ENCODE assay signal across 13 cellular contexts in the genomic region with DNA sequence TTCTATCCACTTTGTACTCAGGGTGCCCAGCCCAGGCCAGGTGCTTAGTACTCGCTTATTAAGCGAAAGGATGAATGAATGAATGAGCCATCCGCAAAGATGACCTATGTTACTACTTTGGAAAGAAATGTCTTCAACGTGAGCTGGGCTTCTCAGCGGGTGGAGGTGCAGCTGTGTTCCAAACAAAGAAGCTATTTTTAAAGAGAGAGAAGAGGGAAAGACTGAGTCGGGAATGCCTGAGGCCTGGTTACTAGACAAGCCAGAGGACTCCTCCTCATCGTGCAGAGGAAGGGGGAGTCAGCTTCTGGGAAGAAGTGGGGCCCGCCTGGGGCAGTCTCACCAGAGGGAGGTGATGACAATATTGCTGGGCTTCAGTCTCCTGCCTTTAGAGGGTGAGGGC. TPM values are rescaled to one million over a fixed set of nuclear protein-coding genes. Genes with fewer than 3 reads are reported as not detected.
A peak's percentile ranks its signal among the peaks of the same experiment; 100 is the strongest.
DNase-seq lines count a peak whose midpoint lies in the region; ATAC-seq, FAIRE-seq and TF ChIP-seq lines count a peak whose summit lies in the region.
"Had no signal": no experiment of that assay in that cellular context is flagged by ENCODE, and none has a peak within 500 bp of the region (broad histone marks: within the 10 kb centered on the region; RNA-seq: fewer than 3 reads in every experiment).

No MANE protein-coding gene starts in this region.

- peak overlapping the region; percentile 42 for H3K27ac ChIP-seq in suprapubic skin
- H3K27ac ChIP-seq in pancreas, result no peak overlapping the region
- H3K27ac ChIP-seq: right lobe of liver had no signal

- intact Hi-C loops in pancreas (cut with DNase I), result no loop called here

- H3K36me3 ChIP-seq in suprapubic skin (no peaks in the 10 kb centered on the region), pancreas (no peaks in the 10 kb centered on the region)
- H3K36me3 ChIP-seq: left lung, right lobe of liver had no signal

- no peak for TF ChIP-seq EP300 in suprapubic skin (IDR thresholded peaks at IDR 0.05)

- H3K27me3 Mint-ChIP-seq in activated naive CD4-positive, alpha-beta T cell treated with anti-CD3 and anti-CD28 coated beads, Interleukin-2, amount 50 U/mL, for 24 hours, result no peaks in the 10 kb centered on the region
- no peaks in the 10 kb centered on the region for H3K27me3 Mint-ChIP-seq in activated T-helper 17 cell treated with anti-CD3 and anti-CD28 coated beads, Interleukin-2, amount 50 U/mL, for 72 hours
- H3K27me3 Mint-ChIP-seq in mesothelial cell of epicardium (ENCODE audit: low read depth), result no peaks in the 10 kb centered on the region

- H3K4me3 Mint-ChIP-seq in activated naive CD4-positive, alpha-beta T cell treated with anti-CD3 and anti-CD28 coated beads, Interleukin-2, amount 50 U/mL, for 24 hours, result peak overlapping the region; percentile 27
- peak overlapping the region; percentile 80 for H3K4me3 Mint-ChIP-seq in activated T-helper 17 cell treated with anti-CD3 and anti-CD28 coated beads, Interleukin-2, amount 50 U/mL, for 72 hours
- no peak overlapping the region for H3K4me3 Mint-ChIP-seq in mesothelial cell of epicardium

- ATAC-seq in activated T-helper 17 cell treated with anti-CD3 and anti-CD28 coated beads, Interleukin-2, amount 50 U/mL, for 72 hours (replicated peaks), result no peak
- ATAC-seq in pancreas, result no peak
- ATAC-seq: Panc1 had no signal

- no peak for TF ChIP-seq CTCF in mesothelial cell of epicardium (IDR thresholded peaks at IDR 0.05; ENCODE audit: unreplicated experiment)
- TF ChIP-seq CTCF in suprapubic skin (IDR thresholded peaks at IDR 0.05), result no peak
- no peak for TF ChIP-seq CTCF in pancreas (IDR thresholded peaks at IDR 0.05)

- H3K9me3 Mint-ChIP-seq in activated naive CD4-positive, alpha-beta T cell treated with anti-CD3 and anti-CD28 coated beads, Interleukin-2, amount 50 U/mL, for 24 hours, result no peaks in the 10 kb centered on the region
- H3K9me3 Mint-ChIP-seq in activated T-helper 17 cell treated with anti-CD3 and anti-CD28 coated beads, Interleukin-2, amount 50 U/mL, for 72 hours, result no peaks in the 10 kb centered on the region
- peaks cover 8% of the 10 kb centered on the region for H3K9me3 Mint-ChIP-seq in mesothelial cell of epicardium

- WGBS in suprapubic skin, result 71% methylated on average over 8 of the region's 8 CpGs
- 81 to 85% methylated on average over 8 of the region's 8 CpGs for WGBS in pancreas, 2 donors

- H3K4me1 ChIP-seq in suprapubic skin (no peaks in the 10 kb centered on the region), pancreas (no peaks in the 10 kb centered on the region)
- H3K4me1 ChIP-seq: right lobe of liver had no signal

- H3K4me3 ChIP-seq in suprapubic skin (no peak overlapping the region), pancreas (no peak overlapping the region)
- H3K4me3 ChIP-seq: left lung, right lobe of liver had no signal

- DNase-seq in activated naive CD4-positive, alpha-beta T cell treated with Interleukin-2 at 50 U/mL for 16 hours, result no peak
- DNase-seq in mesothelial cell of epicardium (ENCODE audit: low spot score in 2 of 2, unreplicated experiment in 2 of 2) (no peak), suprapubic skin (ENCODE audit: low spot score in 2 of 2) (no peak), NCI-H748 (lab: John Stamatoyannopoulos, UW; ENCODE audit: unreplicated experiment) (no peak), pancreas (no peak), cortex of kidney (lab: John Stamatoyannopoulos, UW) (no peak)
- DNase-seq: glutamatergic neuron, left lung, right lobe of liver had no signal

- no peak for TF ChIP-seq POLR2A in suprapubic skin (IDR thresholded peaks at IDR 0.05)

- H3K36me3 Mint-ChIP-seq in activated naive CD4-positive, alpha-beta T cell treated with anti-CD3 and anti-CD28 coated beads, Interleukin-2, amount 50 U/mL, for 24 hours, result peaks cover 3% of the 10 kb centered on the region
- peaks cover 98% of the 10 kb centered on the region for H3K36me3 Mint-ChIP-seq in activated T-helper 17 cell treated with anti-CD3 and anti-CD28 coated beads, Interleukin-2, amount 50 U/mL, for 72 hours (ENCODE audit: low read depth)
- no peaks in the 10 kb centered on the region for H3K36me3 Mint-ChIP-seq in mesothelial cell of epicardium

- H3K9me3 ChIP-seq in suprapubic skin (no peaks in the 10 kb centered on the region), pancreas (peaks cover 0 to 4% (median 0%) of the 10 kb centered on the region in 4 donors)
- H3K9me3 ChIP-seq: left lung, right lobe of liver had no signal

- FAIRE-seq in pancreas (lab: Jason Lieb, UNC), result no peak
- FAIRE-seq: urothelium cell line had no signal

- peaks cover 95% of the 10 kb centered on the region for H3K4me1 Mint-ChIP-seq in activated naive CD4-positive, alpha-beta T cell treated with anti-CD3 and anti-CD28 coated beads, Interleukin-2, amount 50 U/mL, for 24 hours
- H3K4me1 Mint-ChIP-seq in activated T-helper 17 cell treated with anti-CD3 and anti-CD28 coated beads, Interleukin-2, amount 50 U/mL, for 72 hours, result peaks cover 63% of the 10 kb centered on the region
- peaks cover 26% of the 10 kb centered on the region for H3K4me1 Mint-ChIP-seq in mesothelial cell of epicardium

- H3K27me3 ChIP-seq in suprapubic skin (no peaks in the 10 kb centered on the region), pancreas (no peaks in the 10 kb centered on the region)
- H3K27me3 ChIP-seq: right lobe of liver had no signal

- H3K27ac Mint-ChIP-seq in activated naive CD4-positive, alpha-beta T cell treated with anti-CD3 and anti-CD28 coated beads, Interleukin-2, amount 50 U/mL, for 24 hours, result peak overlapping the region; percentile 93
- peak overlapping the region; percentile 91 for H3K27ac Mint-ChIP-seq in activated T-helper 17 cell treated with anti-CD3 and anti-CD28 coated beads, Interleukin-2, amount 50 U/mL, for 72 hours
- H3K27ac Mint-ChIP-seq in mesothelial cell of epicardium, result peak overlapping the region; percentile 79

RNA-seq across cellular contexts. Expression of gene CD5, which starts 30.4 kb away (rescaled TPM):
- 100 to 1,000 TPM; 231 to 476 TPM for total RNA-seq in activated T-helper 17 cell treated with anti-CD3 and anti-CD28 coated beads, Interleukin-2, amount 50 U/mL, for 72 hours
- not detected in 3 replicates for total RNA-seq in mesothelial cell of epicardium
- 1 to 10 TPM in 2 of 4 donors, under 1 TPM in 1, not detected in 1; 0.96 to 1.6 (median 1.2) TPM for total RNA-seq in suprapubic skin
- 1 to 10 TPM in 1 of 6 donors, under 1 TPM in 5; 0.08 to 1.1 (median 0.30) TPM for total RNA-seq in pancreas
- polyA plus RNA-seq in pancreas, result under 1 TPM; 0.23 to 0.31 TPM

Comparison
In these comparisons a context has a peak if more than half of its experiments do, and no peak if none do; other contexts are left out.
1. RNA of gene CD5, which starts 30.4 kb away (total RNA-seq): 231 to 476 TPM in activated T-helper 17 cell treated with anti-CD3 and anti-CD28 coated beads, Interleukin-2, amount 50 U/mL, for 72 hours; 0.96 to 1.6 TPM in suprapubic skin, 0.08 to 1.1 TPM in pancreas and not detected in mesothelial cell of epicardium; every median in the first group is over 10 times any median in the second.
2. Peak in every context shown above with its lines, with median percentiles within 50 percentile points of each other: H3K27ac Mint-ChIP-seq.